12 cellular contexts compared by ENCODE assay signal in genomic region chr7:48168159-48168558, GRCh38. TPM values are rescaled to one million over a fixed set of nuclear protein-coding genes. Genes with fewer than 3 reads are reported as not detected.
DNase-seq lines count a peak whose midpoint lies in the region; ATAC-seq and TF ChIP-seq lines count a peak whose summit lies in the region.
"Had no signal": no experiment of that assay in that cellular context is flagged by ENCODE, and none has a peak within 500 bp of the region (broad histone marks: within the 10 kb centered on the region; RNA-seq: fewer than 3 reads in every experiment).

No MANE protein-coding gene starts in this region.

- ATAC-seq in HG03159 (IDR thresholded peaks at IDR 0.05; ENCODE audit: unreplicated experiment) (no peak), upper lobe of left lung (ENCODE audit: low FRiP score in 2 of 2) (no peak)

- no peak overlapping the region for H3K4me3 Mint-ChIP-seq in activated naive CD8-positive, alpha-beta T cell treated with anti-CD3 and anti-CD28 coated beads for 36 hours
- H3K4me3 Mint-ChIP-seq: activated B cell treated with CpG ODN at 0.5 μM for 24 hours, memory B cell had no signal

- WGBS in upper lobe of left lung, 2 donors, result 65 to 85% methylated on average over 2 of the region's 2 CpGs

- DNase-seq in A172 (ENCODE audit: low spot score), result peak; percentile 69
- peak; percentile 42 for DNase-seq in H4 (ENCODE audit: low spot score)
- DNase-seq in SW480 (ENCODE audit: low spot score), result peak; percentile 22
- DNase-seq in fibroblast of pulmonary artery (ENCODE audit: low read depth), result peak; percentile 51
- DNase-seq in activated naive CD8-positive, alpha-beta T cell treated with anti-CD3 and anti-CD28 coated beads for 36 hours, result no peak
- no peak for DNase-seq in upper lobe of left lung
- no peak for DNase-seq in DMS153 (lab: John Stamatoyannopoulos, UW)
- DNase-seq: activated B cell treated with CpG ODN at 0.5 μM for 24 hours, NCI-H526 treated with DMSO at 0.1 percent for 48 hours, posterior cingulate gyrus had no signal

- no peaks in the 10 kb centered on the region for H3K4me1 ChIP-seq in upper lobe of left lung

- no peaks in the 10 kb centered on the region for H3K36me3 Mint-ChIP-seq in activated naive CD8-positive, alpha-beta T cell treated with anti-CD3 and anti-CD28 coated beads for 36 hours
- H3K36me3 Mint-ChIP-seq: memory B cell had no signal

- TF ChIP-seq EP300 in upper lobe of left lung (IDR thresholded peaks at IDR 0.05), result no peak

- no peak overlapping the region for H3K4me3 ChIP-seq in fibroblast of pulmonary artery (replicated peaks; ENCODE audit: low read depth, low read length)
- no peak overlapping the region for H3K4me3 ChIP-seq in upper lobe of left lung

- H3K27ac ChIP-seq in upper lobe of left lung, result no peak overlapping the region

- H3K27me3 Mint-ChIP-seq in activated naive CD8-positive, alpha-beta T cell treated with anti-CD3 and anti-CD28 coated beads for 36 hours, result peaks cover 23% of the 10 kb centered on the region

- H3K4me1 Mint-ChIP-seq in activated naive CD8-positive, alpha-beta T cell treated with anti-CD3 and anti-CD28 coated beads for 36 hours, result no peaks in the 10 kb centered on the region
- H3K4me1 Mint-ChIP-seq: activated B cell treated with CpG ODN at 0.5 μM for 24 hours, memory B cell had no signal

- peaks cover 5% of the 10 kb centered on the region for H3K9me3 Mint-ChIP-seq in activated naive CD8-positive, alpha-beta T cell treated with anti-CD3 and anti-CD28 coated beads for 36 hours

- H3K9me3 ChIP-seq in upper lobe of left lung, result no peaks in the 10 kb centered on the region

- H3K36me3 ChIP-seq in upper lobe of left lung, result no peaks in the 10 kb centered on the region

- no peaks in the 10 kb centered on the region for H3K27me3 ChIP-seq in upper lobe of left lung

- TF ChIP-seq POLR2A in upper lobe of left lung (IDR thresholded peaks at IDR 0.05), result no peak

- H3K27ac Mint-ChIP-seq in activated naive CD8-positive, alpha-beta T cell treated with anti-CD3 and anti-CD28 coated beads for 36 hours, result no peak overlapping the region
- H3K27ac Mint-ChIP-seq: activated B cell treated with CpG ODN at 0.5 μM for 24 hours, memory B cell had no signal

- peak; percentile 8 for TF ChIP-seq CTCF in fibroblast of pulmonary artery (IDR thresholded peaks at IDR 0.05; ENCODE audit: low read length, missing control alignments)
- no peak for TF ChIP-seq CTCF in upper lobe of left lung (IDR thresholded peaks at IDR 0.05)

RNA-seq across cellular contexts. Expression of gene ABCA13, which starts 3.1 kb away (rescaled TPM):
- 0.62 and 0.65 TPM in 2 replicates for total RNA-seq in A172 (2014; rRNA removed; shearing (Covaris generic))
- 0.17 and 0.29 TPM in 2 replicates for total RNA-seq in H4 (2014; rRNA removed; shearing (Covaris generic))
- under 1 TPM; 0.04 TPM for total RNA-seq in activated naive CD8-positive, alpha-beta T cell treated with anti-CD3 and anti-CD28 coated beads for 36 hours
- total RNA-seq in upper lobe of left lung, result 10 to 100 TPM in 3 of 6 donors, 1 to 10 TPM in 2, under 1 TPM in 1; 0.49 to 27.7 (median 7.1) TPM
- total RNA-seq: activated B cell treated with CpG ODN at 0.5 μM for 24 hours had no signal

Comparison
In these comparisons a context has a peak if more than half of its experiments do, and no peak if none do; other contexts are left out.
1. DNase-seq: peak in A172 (single experiment), H4 (single experiment), SW480 (single experiment) and fibroblast of pulmonary artery (single experiment); none in activated naive CD8-positive, alpha-beta T cell treated with anti-CD3 and anti-CD28 coated beads for 36 hours (single experiment), upper lobe of left lung (0 of 2) and DMS153 (single experiment).